Comparison of ENCODE assay signal across 22 cellular contexts in the genomic region with DNA sequence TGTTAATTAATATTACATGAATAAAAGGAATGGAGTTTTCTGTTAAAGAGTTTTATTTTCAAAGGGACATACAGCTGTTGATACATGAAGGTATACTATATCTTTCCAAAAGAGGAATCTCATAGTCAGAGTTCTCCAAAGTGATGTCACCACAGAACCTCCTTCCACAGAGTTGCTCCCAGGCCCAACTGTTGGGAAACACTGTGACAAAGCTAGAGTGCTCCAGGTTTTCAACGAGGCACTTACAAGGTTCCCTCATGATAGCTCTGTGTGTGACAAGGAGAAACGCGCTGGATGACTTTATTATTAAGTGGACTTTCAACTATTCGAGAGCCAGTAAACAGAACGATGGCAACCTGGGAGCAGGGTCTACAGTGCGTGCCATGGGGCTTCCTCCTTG. TPM values are rescaled to one million over a fixed set of nuclear protein-coding genes. Genes with fewer than 3 reads are reported as not detected.
DNase-seq lines count a peak whose midpoint lies in the region; ATAC-seq and TF ChIP-seq lines count a peak whose summit lies in the region.
"Had no signal": no experiment of that assay in that cellular context is flagged by ENCODE, and none has a peak within 500 bp of the region (broad histone marks: within the 10 kb centered on the region; RNA-seq: fewer than 3 reads in every experiment).

No MANE protein-coding gene starts in this region.

- WGBS in mammary epithelial cell (ENCODE audit: low coverage, missing lambda C conversion rate), result 99% methylated on average over 6 of the region's 6 CpGs
- WGBS in suprapubic skin, result 95% methylated on average over 6 of the region's 6 CpGs
- 88 to 96% (median 93%) methylated on average over 6 of the region's 6 CpGs for WGBS in spleen, 5 donors

- no peak overlapping the region for H3K4me3 ChIP-seq in breast epithelium
- H3K4me3 ChIP-seq in mammary epithelial cell (replicated peaks in 1 of 3; ENCODE audit: insufficient read depth in 1 of 3, low read depth in 2 of 3, low read length in 3 of 3), result no peak overlapping the region
- peak overlapping the region; percentile 74 for H3K4me3 ChIP-seq in DOHH2 (ENCODE audit: low read length)
- H3K4me3 ChIP-seq in lower lobe of right lung, result no peak overlapping the region
- H3K4me3 ChIP-seq in suprapubic skin, result no peak overlapping the region
- no peak overlapping the region for H3K4me3 ChIP-seq in spleen
- H3K4me3 ChIP-seq: A549, GM12878, GM23338 had no signal

- H3K79me2 ChIP-seq in mammary epithelial cell (ENCODE audit: insufficient read depth, low read length) (no peaks in the 10 kb centered on the region), DOHH2 (ENCODE audit: control insufficient read depth, low read length) (peaks cover 18% of the 10 kb centered on the region)

- H3K27me3 ChIP-seq in breast epithelium, result no peaks in the 10 kb centered on the region
- no peaks in the 10 kb centered on the region for H3K27me3 ChIP-seq in mammary epithelial cell (ENCODE audit: insufficient read depth, low read length)
- no peaks in the 10 kb centered on the region for H3K27me3 ChIP-seq in DOHH2 (ENCODE audit: control insufficient read depth, low read length)
- H3K27me3 ChIP-seq in lower lobe of right lung (ENCODE audit: low read depth), result no peaks in the 10 kb centered on the region
- no peaks in the 10 kb centered on the region for H3K27me3 ChIP-seq in suprapubic skin
- no peaks in the 10 kb centered on the region for H3K27me3 ChIP-seq in spleen (replicated peaks in 1 of 7)

- H3K4me1 ChIP-seq in breast epithelium (peaks cover 0 to 10% of the 10 kb centered on the region in 2 donors), mammary epithelial cell (ENCODE audit: insufficient read depth, low read length) (peaks cover 9% of the 10 kb centered on the region), DOHH2 (ENCODE audit: control insufficient read depth, low read length) (peaks cover 93% of the 10 kb centered on the region), lower lobe of right lung (peaks cover 32% of the 10 kb centered on the region), suprapubic skin (peaks cover 43% of the 10 kb centered on the region), spleen (peaks cover 22 to 82% (median 64%) of the 10 kb centered on the region in 6 donors)

- no peak for ATAC-seq in lower lobe of right lung
- no peak for ATAC-seq in HG03196 (IDR thresholded peaks at IDR 0.05; ENCODE audit: unreplicated experiment)
- ATAC-seq: A549, GM12878, GM23338, HCT116, HepG2, Panc1 had no signal

- CTCF ChIA-PET in mammary epithelial cell (lab: Charles Lee; ENCODE audit: low non-redundant PET), result no interaction called here

- TF ChIP-seq EP300 in suprapubic skin (IDR thresholded peaks at IDR 0.05), result no peak

- peaks cover 58% of the 10 kb centered on the region for H3F3A ChIP-seq in DOHH2 (ENCODE audit: control insufficient read depth, insufficient read depth)

- no peak for TF ChIP-seq CTCF in breast epithelium (IDR thresholded peaks at IDR 0.05)
- TF ChIP-seq CTCF in mammary epithelial cell (conservative IDR thresholded peaks at IDR 0.05 in 1 of 2, IDR thresholded peaks at IDR 0.05 in 1 of 2; ENCODE audit: extremely low read depth in 1 of 2, insufficient read depth in 1 of 2, low read depth in 1 of 2, low read length in 2 of 2), result no peak
- TF ChIP-seq CTCF in DOHH2 (IDR thresholded peaks at IDR 0.05; ENCODE audit: low read depth, low read length, poor library complexity, severe bottlenecking), result no peak
- no peak for TF ChIP-seq CTCF in lower lobe of right lung (IDR thresholded peaks at IDR 0.05)
- no peak for TF ChIP-seq CTCF in suprapubic skin (IDR thresholded peaks at IDR 0.05)
- TF ChIP-seq CTCF in spleen (IDR thresholded peaks at IDR 0.05 in 8 of 11, conservative IDR thresholded peaks at IDR 0.05 in 3 of 11), result no peak

- intact Hi-C loops in breast epithelium (cut with DNase I; ENCODE audit: low total_unique reads), result no loop called here
- intact Hi-C loops in mammary epithelial cell (cut with micrococcal nuclease), result no loop called here
- intact Hi-C loops in lower lobe of right lung (cut with DNase I), result no loop called here
- intact Hi-C loops in spleen (cut with DNase I; ENCODE audit: low total_unique reads), result no loop called here

- TF ChIP-seq POLR2A in breast epithelium (IDR thresholded peaks at IDR 0.05) (no peak), suprapubic skin (IDR thresholded peaks at IDR 0.05) (no peak), spleen (IDR thresholded peaks at IDR 0.05) (no peak)

- dilution Hi-C loops in mammary epithelial cell (cut with HindIII; ENCODE audit: low sequenced_read_pairs), result no loop called here

- DNase-seq in breast epithelium (ENCODE audit: low spot score in 2 of 2) (no peak), mammary epithelial cell (no peak), lower lobe of right lung (no peak), suprapubic skin (ENCODE audit: low spot score in 2 of 2) (no peak), spleen (no peak), occipital lobe (lab: John Stamatoyannopoulos, UW) (no peak)
- DNase-seq: C1 segment of cervical spinal cord, COR-L47, EL, KBM-7, NCI-H1105 treated with DMSO at 0.1 percent for 48 hours, NCI-H1694 treated with DMSO at 0.1 percent for 48 hours, NCI-H2171, NCI-H526 had no signal

- no peaks in the 10 kb centered on the region for H3K36me3 ChIP-seq in breast epithelium
- no peaks in the 10 kb centered on the region for H3K36me3 ChIP-seq in mammary epithelial cell (ENCODE audit: insufficient read depth, low read length)
- H3K36me3 ChIP-seq in DOHH2 (ENCODE audit: control insufficient read depth, low read length), result peaks cover 13% of the 10 kb centered on the region; the same call in 1 of the 2 replicates
- H3K36me3 ChIP-seq in lower lobe of right lung, result no peaks in the 10 kb centered on the region
- H3K36me3 ChIP-seq in suprapubic skin, result no peaks in the 10 kb centered on the region
- peaks cover 0 to 8% (median 0%) of the 10 kb centered on the region in 6 donors for H3K36me3 ChIP-seq in spleen

- no peaks in the 10 kb centered on the region for H3K9me3 ChIP-seq in breast epithelium
- no peaks in the 10 kb centered on the region for H3K9me3 ChIP-seq in mammary epithelial cell (replicated peaks; ENCODE audit: insufficient read depth, low read length)
- H3K9me3 ChIP-seq in DOHH2 (ENCODE audit: control insufficient read depth, insufficient read depth, low read length), result no peaks in the 10 kb centered on the region
- no peaks in the 10 kb centered on the region for H3K9me3 ChIP-seq in lower lobe of right lung
- H3K9me3 ChIP-seq in suprapubic skin, result no peaks in the 10 kb centered on the region
- H3K9me3 ChIP-seq in spleen, result no peaks in the 10 kb centered on the region
- H3K9me3 ChIP-seq: A549 had no signal

- H3K4me2 ChIP-seq in mammary epithelial cell (ENCODE audit: insufficient read depth, low read depth, low read length), result no peak overlapping the region
- H3K4me2 ChIP-seq in DOHH2 (ENCODE audit: low read length), result peak overlapping the region; percentile 80
- H3K4me2 ChIP-seq: A549, GM23338 had no signal

- no peaks in the 10 kb centered on the region for H3K9me2 ChIP-seq in DOHH2 (replicated peaks; ENCODE audit: control insufficient read depth, low read length)

- in situ Hi-C loops in mammary epithelial cell (cut with MboI; ENCODE audit: low sequenced_read_pairs in 2 of 2), result no loop called here

- no TSS peak for BruUV-seq in mammary epithelial cell (replicated peaks; lab: Mats Ljungman, UMichigan)

- H2AFZ ChIP-seq in mammary epithelial cell (ENCODE audit: low read depth, low read length), result no peak overlapping the region
- H2AFZ ChIP-seq: GM23338 had no signal

- H4K20me1 ChIP-seq in mammary epithelial cell (ENCODE audit: insufficient read depth, low read length) (no peaks in the 10 kb centered on the region), DOHH2 (ENCODE audit: control insufficient read depth, insufficient read depth, low read depth, low read length) (no peaks in the 10 kb centered on the region)

- no peak overlapping the region for H3K9ac ChIP-seq in mammary epithelial cell (ENCODE audit: insufficient read depth, low read length)

- H3K27ac ChIP-seq in breast epithelium (peak overlapping the region; percentile 91 to 92), mammary epithelial cell (ENCODE audit: insufficient read depth, low read depth, low read length) (no peak overlapping the region), DOHH2 (ENCODE audit: low read depth, low read length) (peak overlapping the region; percentile 99), lower lobe of right lung (peak overlapping the region; percentile 86), suprapubic skin (peak overlapping the region; percentile 86), spleen (peak overlapping the region in 4 of 8 donors; percentile 86 to 94 (median 90))
- H3K27ac ChIP-seq: A549 had no signal

RNA-seq across cellular contexts. Expression of gene PTPN18, which starts 33.5 kb away (rescaled TPM):
- total RNA-seq in breast epithelium, result 10 to 100 TPM; 50.8 to 77.1 (median 54.3) TPM
- 10 to 100 TPM; 18.8 to 39.5 TPM for total RNA-seq in mammary epithelial cell
- polyA plus RNA-seq in mammary epithelial cell, result 33.0 TPM
- polyA minus RNA-seq in mammary epithelial cell, result 30.3 TPM
- total RNA-seq in lower lobe of right lung, result 74.1 TPM
- 10 to 100 TPM; 18.0 to 72.4 (median 28.4) TPM for total RNA-seq in suprapubic skin
- total RNA-seq in spleen, result 100 to 1,000 TPM in 6 of 7 donors, 10 to 100 TPM in 1; 79.5 to 132 (median 109) TPM
- 100 to 1,000 TPM in 1 of 3 donors, 10 to 100 TPM in 2; 75.9 to 129 (median 98.2) TPM for polyA plus RNA-seq in spleen
- 16.7 TPM for total RNA-seq in occipital lobe

RNA-seq across cellular contexts. Expression of gene IMP4, which starts 46.7 kb away (rescaled TPM):
- total RNA-seq in breast epithelium, result 100 to 1,000 TPM in 2 of 3 donors, 10 to 100 TPM in 1; 94.7 to 114 (median 113) TPM
- 10 to 100 TPM; 81.6 to 83.9 TPM for total RNA-seq in mammary epithelial cell
- 136 TPM for polyA plus RNA-seq in mammary epithelial cell
- 64.2 TPM for polyA minus RNA-seq in mammary epithelial cell
- total RNA-seq in lower lobe of right lung, result 55.9 TPM
- 100 to 1,000 TPM in 2 of 4 donors, 10 to 100 TPM in 2; 84.0 to 125 (median 98.8) TPM for total RNA-seq in suprapubic skin
- 10 to 100 TPM; 50.2 to 82.0 (median 63.4) TPM for total RNA-seq in spleen
- polyA plus RNA-seq in spleen, result 10 to 100 TPM; 77.4 to 85.0 (median 82.5) TPM
- 36.7 TPM for total RNA-seq in occipital lobe
